1 cellular context compared by ENCODE assay signal in genomic region chr17:48647964-48648245, GRCh38.
TF ChIP-seq lines count a peak whose summit lies in the region.

No MANE protein-coding gene starts in this region.

TF ChIP-seq in HCT116, 20 proteins besides CTCF, POLR2A, EP300 and RAD21 (continued from another document):
- TF ChIP-seq POLR2AphosphoS5 (IDR thresholded peaks at IDR 0.05; ENCODE audit: low read depth, low read length) (no peak), EZH2 (IDR thresholded peaks at IDR 0.05) (no peak), CEBPB (IDR thresholded peaks at IDR 0.05; ENCODE audit: low read depth) (no peak), TCF7L2 (IDR thresholded peaks at IDR 0.05; ENCODE audit: borderline replicate concordance, extremely low read depth, insufficient read depth, insufficient read length) (no peak), FOSL1 (IDR thresholded peaks at IDR 0.05; ENCODE audit: low read depth) (no peak)
TF ChIP-seq in HCT116: peak in this region for 0.
